22 cellular contexts compared by ENCODE assay signal in the genomic region with DNA sequence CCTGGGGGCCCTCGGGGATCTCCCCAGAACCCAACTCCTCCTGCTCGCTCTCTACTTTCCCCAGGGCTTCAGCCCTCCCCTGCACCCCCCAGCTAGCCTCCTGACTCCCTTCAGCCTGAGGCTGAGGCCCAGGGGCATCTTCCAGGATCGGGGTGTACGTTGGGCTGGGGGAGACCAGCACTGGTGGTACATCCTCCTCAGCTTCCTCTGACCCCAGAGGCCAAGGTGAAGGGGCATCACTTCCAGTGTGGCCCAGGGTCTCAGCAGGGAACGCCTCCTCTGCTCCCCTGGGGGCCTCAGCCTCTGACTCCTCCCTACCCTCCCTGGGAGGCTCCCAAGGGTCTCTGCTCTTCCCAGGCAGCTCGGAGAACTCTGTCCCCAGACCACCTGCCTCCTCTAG. TPM values are rescaled to one million over a fixed set of nuclear protein-coding genes. Genes with fewer than 3 reads are reported as not detected.
DNase-seq lines count a peak whose midpoint lies in the region; ATAC-seq and TF ChIP-seq lines count a peak whose summit lies in the region.
"Had no signal": no experiment of that assay in that cellular context is flagged by ENCODE, and none has a peak within 500 bp of the region (broad histone marks: within the 10 kb centered on the region; RNA-seq: fewer than 3 reads in every experiment).

No MANE protein-coding gene starts in this region.

- peaks cover 15% of the 10 kb centered on the region for H3K79me1 ChIP-seq in neuronal stem cell (ENCODE audit: low read depth, low read length)

- no peak overlapping the region for H3K4me2 ChIP-seq in neuronal stem cell (ENCODE audit: insufficient read depth, low read length, poor library complexity, severe bottlenecking)
- H3K4me2 ChIP-seq: hepatocyte had no signal

- TF ChIP-seq POLR2A in upper lobe of left lung (IDR thresholded peaks at IDR 0.05), result no peak

- H3K4me1 ChIP-seq in left ventricle myocardium inferior (peaks cover 100% of the 10 kb centered on the region), neuronal stem cell (ENCODE audit: control insufficient read depth in 2 of 2, insufficient read depth in 1 of 2, low read depth in 1 of 2, low read length in 2 of 2) (peaks cover 63 to 71% of the 10 kb centered on the region in 2 donors), upper lobe of left lung (peaks cover 40 to 69% (median 55%) of the 10 kb centered on the region in 4 donors)

- H3K27ac ChIP-seq in WERI-Rb-1 (peak overlapping the region; percentile 97), left ventricle myocardium inferior (replicated peaks) (peak overlapping the region; percentile 96), neuronal stem cell (replicated peaks; ENCODE audit: low read length) (peak overlapping the region; percentile 61), upper lobe of left lung (peak overlapping the region; percentile 81 to 91 (median 83))
- H3K27ac ChIP-seq: hepatocyte, suprapubic skin, VCaP had no signal

- H3K9ac ChIP-seq in neuronal stem cell (ENCODE audit: low read depth, low read length, poor library complexity), result no peak overlapping the region

- H2BK120ac ChIP-seq in neuronal stem cell (ENCODE audit: low read depth, low read length), result no peak overlapping the region

- intact Hi-C loops in left ventricle myocardium inferior (cut with micrococcal nuclease), result no loop called here
- intact Hi-C loops in posterior vena cava (cut with DNase I), result no loop called here

- H2AFZ ChIP-seq in neuronal stem cell (ENCODE audit: low read length), result no peak overlapping the region
- H2AFZ ChIP-seq: hepatocyte had no signal

- H2BK5ac ChIP-seq in neuronal stem cell (ENCODE audit: low read length), result peak overlapping the region; percentile 56

- no peak overlapping the region for H3K4ac ChIP-seq in neuronal stem cell (ENCODE audit: low read length)

- H2BK15ac ChIP-seq in neuronal stem cell (ENCODE audit: low read length), result no peak overlapping the region

- H3K36me3 ChIP-seq in WERI-Rb-1 (peaks cover 21% of the 10 kb centered on the region), left ventricle myocardium inferior (peaks cover 35% of the 10 kb centered on the region), neuronal stem cell (replicated peaks in 1 of 2; ENCODE audit: control insufficient read depth in 2 of 2, insufficient read depth in 2 of 2, low read length in 2 of 2) (peaks cover 35 to 41% of the 10 kb centered on the region in 2 donors), upper lobe of left lung (peaks cover 0 to 43% (median 0%) of the 10 kb centered on the region in 4 donors)
- H3K36me3 ChIP-seq: suprapubic skin had no signal

- ATAC-seq in upper lobe of left lung (ENCODE audit: low FRiP score in 2 of 2) (no peak), HG03432 (IDR thresholded peaks at IDR 0.05; ENCODE audit: unreplicated experiment) (no peak)

- no peak overlapping the region for H4K8ac ChIP-seq in neuronal stem cell (ENCODE audit: low read depth, low read length)

- peak overlapping the region; percentile 67 for H2AK5ac ChIP-seq in neuronal stem cell (ENCODE audit: low read depth, low read length)

- no peak overlapping the region for H3K14ac ChIP-seq in neuronal stem cell (ENCODE audit: low read length)

- no peak for TF ChIP-seq EP300 in upper lobe of left lung (IDR thresholded peaks at IDR 0.05)

- H3K27me3 ChIP-seq in WERI-Rb-1 (ENCODE audit: insufficient read depth, low read depth, severe bottlenecking), result no peaks in the 10 kb centered on the region
- H3K27me3 ChIP-seq in left ventricle myocardium inferior (ENCODE audit: low read depth), result no peaks in the 10 kb centered on the region
- H3K27me3 ChIP-seq in neuronal stem cell (ENCODE audit: control insufficient read depth in 3 of 3, insufficient read depth in 3 of 3, low read depth in 1 of 3, low read length in 3 of 3), result no peaks in the 10 kb centered on the region
- H3K27me3 ChIP-seq in upper lobe of left lung, result no peaks in the 10 kb centered on the region
- H3K27me3 ChIP-seq: hepatocyte, suprapubic skin had no signal

- H3K4me3 ChIP-seq in WERI-Rb-1 (ENCODE audit: low read depth, low read length) (no peak overlapping the region), left ventricle myocardium inferior (no peak overlapping the region), neuronal stem cell (ENCODE audit: low read length in 2 of 2) (no peak overlapping the region), upper lobe of left lung (no peak overlapping the region)
- H3K4me3 ChIP-seq: hepatocyte, suprapubic skin had no signal

- peak overlapping the region; percentile 69 for H3K18ac ChIP-seq in neuronal stem cell (ENCODE audit: low read length)

- no peak overlapping the region for H4K91ac ChIP-seq in neuronal stem cell (ENCODE audit: low read depth, low read length, poor library complexity)

- no CpG with 5 or more reads among the region's 6 CpGs for WGBS in neuronal stem cell (ENCODE audit: extremely low coverage in 2 of 2, insufficient read length in 2 of 2, insufficient replicate concordance in 1 of 2), 2 donors
- WGBS in upper lobe of left lung, 2 donors, result 79 to 87% methylated on average over 6 of the region's 6 CpGs

- no peak overlapping the region for H3K23ac ChIP-seq in neuronal stem cell (ENCODE audit: low read depth, low read length, poor library complexity)

- no peak overlapping the region for H2BK12ac ChIP-seq in neuronal stem cell (ENCODE audit: low read length)

- TF ChIP-seq CTCF in WERI-Rb-1 (IDR thresholded peaks at IDR 0.05; ENCODE audit: low read depth, low read length) (no peak), left ventricle myocardium inferior (IDR thresholded peaks at IDR 0.05; ENCODE audit: borderline replicate concordance) (no peak), upper lobe of left lung (IDR thresholded peaks at IDR 0.05) (no peak)

- H3K9me3 ChIP-seq in WERI-Rb-1 (ENCODE audit: severe bottlenecking), result no peaks in the 10 kb centered on the region
- H3K9me3 ChIP-seq in left ventricle myocardium inferior (replicated peaks), result no peaks in the 10 kb centered on the region
- peaks cover 2 to 10% of the 10 kb centered on the region in 2 donors for H3K9me3 ChIP-seq in neuronal stem cell (replicated peaks in 1 of 2; ENCODE audit: control insufficient read depth in 2 of 2, insufficient read depth in 1 of 2, low read depth in 1 of 2, low read length in 2 of 2)
- no peaks in the 10 kb centered on the region for H3K9me3 ChIP-seq in upper lobe of left lung
- H3K9me3 ChIP-seq: suprapubic skin had no signal

- no peak for DNase-seq in WERI-Rb-1
- DNase-seq in left ventricle myocardium inferior, result no peak
- no peak for DNase-seq in neuronal stem cell (ENCODE audit: low spot score)
- DNase-seq in upper lobe of left lung, result no peak
- no peak for DNase-seq in posterior vena cava (ENCODE audit: low spot score)
- no peak for DNase-seq in pons (ENCODE audit: low spot score)
- DNase-seq: activated CD4-positive, alpha-beta T cell treated with anti-CD3 and anti-CD28 coated beads, Interleukin-2, amount 50 U/mL, for 48 hours; activated gamma-delta T cell; dermis blood vessel endothelial cell; DMS53; GF-D8; KG1; NCI-H1694; NCI-H2227 treated with DMSO at 0.1 percent for 48 hours; NCI-H774; SIG-M5; stimulated activated CD4-positive, alpha-beta T cell treated with anti-CD3 and anti-CD28 coated beads, Interleukin-12 subunit alpha, Interleukin-12 subunit beta, amount 100 ng/mL, for 4 hours had no signal

RNA-seq across cellular contexts. Expression of a gene that starts 6.8 kb away (rescaled TPM):
- 164 TPM for total RNA-seq in left ventricle myocardium inferior
- 150 TPM for polyA plus RNA-seq in neuronal stem cell (2013, experiment 1 of 2)
- 143 TPM for polyA plus RNA-seq in neuronal stem cell (2013, experiment 2 of 2)
- 10 to 100 TPM; 25.9 to 93.5 (median 34.3) TPM for total RNA-seq in upper lobe of left lung
- total RNA-seq in posterior vena cava, result 100 to 1,000 TPM in 1 of 2 donors, 10 to 100 TPM in 1; 100.0 to 142 TPM

RNA-seq across cellular contexts. Expression of a gene that starts 28.4 kb away (rescaled TPM):
- total RNA-seq in left ventricle myocardium inferior, result 0.05 TPM
- polyA plus RNA-seq in neuronal stem cell (2013, experiment 1 of 2), result 0.89 TPM
- 0.54 TPM for polyA plus RNA-seq in neuronal stem cell (2013, experiment 2 of 2)
- under 1 TPM in 2 of 6 donors, not detected in 4; 0.11 to 0.13 TPM for total RNA-seq in upper lobe of left lung
- total RNA-seq in posterior vena cava, result under 1 TPM; 0.29 to 0.60 TPM
- total RNA-seq: dermis blood vessel endothelial cell had no signal
- polyA plus RNA-seq: hepatocyte, neural cell had no signal

RNA-seq across cellular contexts. Expression of a gene that starts 35.0 kb away (rescaled TPM):
- 0.60 TPM for total RNA-seq in left ventricle myocardium inferior
- 479 TPM for polyA plus RNA-seq in neuronal stem cell (2013, experiment 1 of 2)
- 474 TPM for polyA plus RNA-seq in neuronal stem cell (2013, experiment 2 of 2)
- 1 to 10 TPM in 4 of 6 donors, under 1 TPM in 1, not detected in 1; 0.76 to 8.1 (median 3.9) TPM for total RNA-seq in upper lobe of left lung
- 10 to 100 TPM in 1 of 2 donors, 1 to 10 TPM in 1; 9.2 to 20.9 TPM for total RNA-seq in posterior vena cava

RNA-seq across cellular contexts. Expression of a gene that starts 51.1 kb away (rescaled TPM):
- total RNA-seq in left ventricle myocardium inferior (1.2 TPM), upper lobe of left lung (1 to 10 TPM in 1 of 6 donors, under 1 TPM in 2, not detected in 3; 0.14 to 5.0 (median 0.37) TPM), posterior vena cava (1 to 10 TPM; 4.4 to 8.7 TPM)
- 1.8 TPM for polyA plus RNA-seq in neuronal stem cell (2013, experiment 1 of 2)
- 1.7 TPM for polyA plus RNA-seq in neuronal stem cell (2013, experiment 2 of 2)
- total RNA-seq: dermis blood vessel endothelial cell, hepatocyte had no signal
- polyA plus RNA-seq: hepatocyte had no signal

RNA-seq across cellular contexts. Expression of a gene that starts 57.9 kb away (rescaled TPM):
- total RNA-seq in left ventricle myocardium inferior (18.1 TPM), upper lobe of left lung (100 to 1,000 TPM in 1 of 6 donors, 10 to 100 TPM in 5; 23.4 to 131 (median 39.9) TPM), posterior vena cava (10 to 100 TPM; 19.6 to 21.6 TPM)
- 48.9 TPM for polyA plus RNA-seq in neuronal stem cell (2013, experiment 1 of 2)
- 45.3 TPM for polyA plus RNA-seq in neuronal stem cell (2013, experiment 2 of 2)
